In genomic region chr11:13970986-13971385, GRCh38 we compare ENCODE assay signal across 10 cellular contexts. TPM values are rescaled to one million over a fixed set of nuclear protein-coding genes. Genes with fewer than 3 reads are reported as not detected.
DNase-seq lines count a peak whose midpoint lies in the region; ATAC-seq and TF ChIP-seq lines count a peak whose summit lies in the region.
"Had no signal": no experiment of that assay in that cellular context is flagged by ENCODE, and none has a peak within 500 bp of the region (broad histone marks: within the 10 kb centered on the region; RNA-seq: fewer than 3 reads in every experiment).

No MANE protein-coding gene starts in this region.

- no peak for ATAC-seq in HG02938 (IDR thresholded peaks at IDR 0.05; ENCODE audit: unreplicated experiment)
- ATAC-seq: K562 had no signal

- intact Hi-C loops in colonic mucosa (cut with DNase I) = loop anchor here (5.0 kb wide), 1 partner anchor 66 kb away; no protein-coding TSS in a partner anchor

- peak; percentile 34 for DNase-seq in NCI-H510A treated with DMSO at 0.1 percent for 48 hours (lab: John Stamatoyannopoulos, UW)
- DNase-seq in NCI-H510A (lab: John Stamatoyannopoulos, UW) = no peak
- DNase-seq in NB4 (ENCODE audit: low read depth) = no peak
- DNase-seq in colonic mucosa = peak; percentile 81
- peak; percentile 57 for DNase-seq in renal cortical epithelial cell (ENCODE audit: low read depth)
- DNase-seq in mesenteric fat pad (ENCODE audit: low spot score) = no peak
- DNase-seq in stimulated activated CD4-positive, alpha-beta T cell treated with anti-CD3 and anti-CD28 coated beads, Interleukin-4, amount 100 ng/mL, for 1 hour = no peak

- no peaks in the 10 kb centered on the region for H3K36me3 ChIP-seq in colonic mucosa
- H3K36me3 ChIP-seq: neutrophil had no signal

- no peak overlapping the region for H3K4me3 ChIP-seq in NB4 (ENCODE audit: low read depth, low read length)
- H3K4me3 ChIP-seq in colonic mucosa = no peak overlapping the region
- H3K4me3 ChIP-seq: K562 had no signal

- no peak overlapping the region for H3K27ac ChIP-seq in colonic mucosa
- H3K27ac ChIP-seq: neutrophil had no signal

- TF ChIP-seq CTCF in NB4 (IDR thresholded peaks at IDR 0.05; ENCODE audit: low read depth, low read length) (peak; percentile 7), colonic mucosa (IDR thresholded peaks at IDR 0.05) (peak; percentile 48)

- H3K4me1 ChIP-seq in colonic mucosa = peaks cover 6% of the 10 kb centered on the region

- H3K9ac ChIP-seq in colonic mucosa (ENCODE audit: low read depth in 2 of 2, low read length in 2 of 2) = no peak overlapping the region

- no peaks in the 10 kb centered on the region for H3K9me3 ChIP-seq in colonic mucosa
- H3K9me3 ChIP-seq: neutrophil had no signal

- H3K27me3 ChIP-seq in colonic mucosa = no peaks in the 10 kb centered on the region

- TF ChIP-seq POLR2A in NB4 (IDR thresholded peaks at IDR 0.05; ENCODE audit: extremely low read depth, insufficient read length) = no peak

RNA-seq across cellular contexts. Expression of gene SPON1, which starts 8.5 kb away (rescaled TPM):
- total RNA-seq in colonic mucosa (10 to 100 TPM; 91.4 to 93.9 TPM), renal cortical epithelial cell (2.9 and 25.4 TPM in 2 replicates), mesenteric fat pad (123 TPM)
- total RNA-seq: K562 had no signal

Comparison
In these comparisons a context has a peak if more than half of its experiments do, and no peak if none do; other contexts are left out.
1. DNase-seq: peak in NCI-H510A treated with DMSO at 0.1 percent for 48 hours (single experiment), colonic mucosa (single experiment) and renal cortical epithelial cell (single experiment); none in NCI-H510A (single experiment), NB4 (single experiment), mesenteric fat pad (single experiment) and stimulated activated CD4-positive, alpha-beta T cell treated with anti-CD3 and anti-CD28 coated beads, Interleukin-4, amount 100 ng/mL, for 1 hour (single experiment).